ENCODE assay signal across 24 cellular contexts in genomic region chr6:6365242-6365641, GRCh38.
"Had no signal": no experiment of that assay in that cellular context is flagged by ENCODE, and none has a peak within 500 bp of the region (broad histone marks: within the 10 kb centered on the region; RNA-seq: fewer than 3 reads in every experiment).

No MANE protein-coding gene starts in this region.

- H3K36me3 ChIP-seq: stomach, suprapubic skin, thoracic aorta, thyroid gland, tibial artery, tibial nerve, transverse colon, upper lobe of left lung, upper lobe of right lung, uterus, vagina had no signal

- H3K9me3 ChIP-seq: stomach, suprapubic skin, testis, thoracic aorta, thyroid gland, tibial artery, tibial nerve, transverse colon, upper lobe of left lung, upper lobe of right lung, uterus, vagina had no signal

- H3K4me1 ChIP-seq: stomach, suprapubic skin, testis, tibial artery, tibial nerve, transverse colon, upper lobe of left lung, upper lobe of right lung, uterus, vagina had no signal

- DNase-seq: stimulated activated CD4-positive, alpha-beta T cell treated with anti-CD3 and anti-CD28 coated beads, Interleukin-2, amount 100 ng/mL, for 48 hours; stimulated activated CD4-positive, alpha-beta T cell treated with anti-CD3 and anti-CD28 coated beads, Interleukin-4, amount 100 ng/mL, for 1 hour; stimulated activated CD4-positive, alpha-beta T cell treated with anti-CD3 and anti-CD28 coated beads, Interleukin-4, amount 100 ng/mL, for 24 hours; stimulated activated CD4-positive, alpha-beta T cell treated with anti-CD3 and anti-CD28 coated beads, Interleukin-4, amount 100 ng/mL, for 4 hours; stimulated activated CD8-positive, alpha-beta memory T cell treated with anti-CD3 and anti-CD28 coated beads, Interleukin-4, amount 100 ng/mL, for 48 hours; stimulated activated naive B cell treated with anti-CD40 and anti-IgM and Interleukin-4, amounts not matched to agents 10 μg/mL and 1 μg/mL and 100 μg/mL, for 72 hours; stimulated activated naive CD4-positive, alpha-beta T cell; stimulated activated naive CD4-positive, alpha-beta T cell treated with Interleukin-2 at 50 U/mL for 16 hours; stimulated activated naive CD8-positive, alpha-beta T cell treated with anti-CD3 and anti-CD28 coated beads, Interleukin-15, amount 100 ng/mL, for 72 hours; stimulated activated naive CD8-positive, alpha-beta T cell treated with anti-CD3 and anti-CD28 coated beads, Interleukin-15, Interleukin-2, amounts not matched to agents 100 U/mL and 50 U/mL, for 24 hours; stomach; substantia nigra; testis; tibial artery; transverse colon; trophoblast cell; upper lobe of left lung; upper lobe of right lung; uterus had no signal

- H3K27me3 ChIP-seq: stomach, suprapubic skin, testis, thyroid gland, tibial artery, tibial nerve, transverse colon, upper lobe of left lung, upper lobe of right lung, uterus, vagina had no signal

- H3K4me3 ChIP-seq: stomach, suprapubic skin, testis, thoracic aorta, thyroid gland, tibial artery, tibial nerve, transverse colon, upper lobe of left lung, upper lobe of right lung, uterus, vagina had no signal

- H3K27ac ChIP-seq: stomach, suprapubic skin, testis, thoracic aorta, thyroid gland, tibial artery, tibial nerve, transverse colon, upper lobe of left lung, upper lobe of right lung, uterus, vagina had no signal
